ENCODE assay signal across 8 cellular contexts in the genomic region with DNA sequence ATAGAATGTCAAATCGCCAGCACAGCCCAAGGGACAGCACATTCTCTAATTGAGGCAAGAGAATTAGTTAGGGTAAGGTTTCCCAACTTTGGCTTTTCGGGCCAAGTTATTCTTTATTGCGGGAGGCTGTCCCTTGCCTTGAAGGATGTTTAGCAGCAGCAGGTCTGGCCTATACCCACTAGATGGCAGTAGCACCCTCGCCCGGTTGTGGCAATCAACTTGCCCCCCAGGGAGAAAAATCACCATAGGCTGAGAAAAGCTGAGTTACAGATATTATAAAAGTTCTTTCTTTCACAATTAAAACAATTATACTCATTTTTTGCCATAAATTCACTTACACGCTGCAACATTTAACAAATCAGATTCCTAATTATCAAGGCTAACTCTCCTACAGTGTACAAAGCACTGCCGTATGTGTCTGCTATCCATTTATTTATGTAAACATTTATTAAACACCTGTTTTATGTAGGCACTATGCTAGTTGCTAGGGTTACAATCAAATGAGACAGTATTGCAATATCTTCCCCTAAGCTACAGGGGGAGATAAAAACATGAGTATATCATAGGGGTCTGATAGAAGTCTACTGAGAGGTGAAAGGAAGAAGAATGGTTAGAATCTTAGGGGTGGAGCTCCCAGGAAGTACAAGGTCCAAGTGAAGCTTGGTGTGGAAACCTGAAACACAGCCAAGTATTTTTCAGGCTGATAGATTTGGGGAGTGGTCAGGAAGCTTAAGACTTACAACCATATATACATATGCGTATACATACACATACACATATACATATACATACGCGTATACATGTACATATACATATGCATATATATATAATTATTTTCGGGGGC.
A peak's percentile ranks its signal among the peaks of the same experiment; 100 is the strongest.
DNase-seq lines count a peak whose midpoint lies in the region; ATAC-seq and TF ChIP-seq lines count a peak whose summit lies in the region.

No MANE protein-coding gene starts in this region.

- BruUV-seq in A673 (replicated peaks; lab: Mats Ljungman, UMichigan), result no TSS peak

- peak; percentile 68 for DNase-seq in A673 (ENCODE audit: low spot score)
- DNase-seq in GM12864 (ENCODE audit: low read depth), result no peak
- DNase-seq in RWPE1 (ENCODE audit: low spot score), result peak; percentile 21
- peak; percentile 5 for DNase-seq in germinal center (ENCODE audit: low spot score)
- no peak for DNase-seq in effector memory CD4-positive, alpha-beta T cell
- DNase-seq in KG1 (lab: John Stamatoyannopoulos, UW), result no peak
- no peak for DNase-seq in GF-D8 (lab: John Stamatoyannopoulos, UW)

- peak; percentile 95 for TF ChIP-seq CTCF in A673 (conservative IDR thresholded peaks at IDR 0.05; ENCODE audit: low read depth, low read length)
- peak; percentile 86 for TF ChIP-seq CTCF in GM12864 (IDR thresholded peaks at IDR 0.05; ENCODE audit: low read depth, low read length, missing control alignments)
- peak; percentile 80 for TF ChIP-seq CTCF in RWPE1 (conservative IDR thresholded peaks at IDR 0.05; ENCODE audit: low read depth)

- intact Hi-C loops in A673 (cut with micrococcal nuclease; ENCODE audit: unreplicated experiment), result loop anchor here (5.0 to 10.0 kb wide), 2 partner anchors 251 to 368 kb away; no protein-coding TSS in a partner anchor

- peak; percentile 62 for ATAC-seq in HG02870 (IDR thresholded peaks at IDR 0.05; ENCODE audit: unreplicated experiment)

- H3K4me3 ChIP-seq in A673 (ENCODE audit: low read depth, low read length, poor library complexity, severe bottlenecking) (no peak overlapping the region), GM12864 (ENCODE audit: low read depth, low read length) (no peak overlapping the region)
- H3K4me3 ChIP-seq in effector memory CD4-positive, alpha-beta T cell (ENCODE audit: insufficient read depth, low read depth, low read length, poor library complexity, severe bottlenecking), result no peak overlapping the region

- CTCF ChIA-PET in A673 (lab: Charles Lee) (interaction anchor here (0.5 to 0.7 kb wide), 5 partner anchors 218 to 1719 kb away, joined by 3 to 5 read pairs (median 3); no protein-coding TSS in a partner anchor), RWPE1 (lab: Yijun Ruan, JAX) (interaction anchor here (0.6 to 1.0 kb wide), 6 partner anchors 8 to 525 kb away, joined by 3 to 6 read pairs (median 4); no protein-coding TSS in a partner anchor)

- peaks cover 24% of the 10 kb centered on the region for H3K27me3 ChIP-seq in A673 (replicated peaks; ENCODE audit: insufficient read depth, low read depth, low read length, poor library complexity)
- H3K27me3 ChIP-seq in effector memory CD4-positive, alpha-beta T cell (replicated peaks; ENCODE audit: control insufficient read depth, insufficient read depth, low read length, poor library complexity, severe bottlenecking), result no peaks in the 10 kb centered on the region

- H3K27ac ChIP-seq in A673 (ENCODE audit: low read depth, low read length, poor library complexity, severe bottlenecking) (no peak overlapping the region), RWPE1 (no peak overlapping the region)
- H3K27ac ChIP-seq in effector memory CD4-positive, alpha-beta T cell (ENCODE audit: insufficient read depth, low read length, poor library complexity, severe bottlenecking), result no peak overlapping the region

- H3K36me3 ChIP-seq in A673 (ENCODE audit: insufficient read depth, low read length, poor library complexity, severe bottlenecking), result no peaks in the 10 kb centered on the region
- no peaks in the 10 kb centered on the region for H3K36me3 ChIP-seq in effector memory CD4-positive, alpha-beta T cell (ENCODE audit: control insufficient read depth, insufficient read depth, low read length)

- H3K4me1 ChIP-seq in A673 (ENCODE audit: insufficient read depth, low read length, poor library complexity, severe bottlenecking), result no peaks in the 10 kb centered on the region
- H3K4me1 ChIP-seq in effector memory CD4-positive, alpha-beta T cell (ENCODE audit: control insufficient read depth, insufficient read depth, low read length, poor library complexity, severe bottlenecking), result no peaks in the 10 kb centered on the region

- no peaks in the 10 kb centered on the region for H3K9me3 ChIP-seq in A673 (ENCODE audit: low read depth, low read length, poor library complexity, severe bottlenecking)
- no peaks in the 10 kb centered on the region for H3K9me3 ChIP-seq in effector memory CD4-positive, alpha-beta T cell (ENCODE audit: control insufficient read depth, low read length)

- POLR2A ChIA-PET in A673 (lab: Charles Lee; ENCODE audit: low non-redundant PET) (no interaction called here), RWPE1 (lab: Yijun Ruan, JAX; ENCODE audit: low non-redundant PET) (no interaction called here)

Comparison
In these comparisons a context has a peak if more than half of its experiments do, and no peak if none do; other contexts are left out.
1. DNase-seq: peak in A673 (single experiment), RWPE1 (single experiment) and germinal center (single experiment); none in GM12864 (single experiment), effector memory CD4-positive, alpha-beta T cell (0 of 3), KG1 (single experiment) and GF-D8 (single experiment).
2. Peak in every context shown above with its lines, with median percentiles within 50 percentile points of each other: CTCF ChIP-seq.